Comparison of ENCODE assay signal across 8 cellular contexts in the genomic region with DNA sequence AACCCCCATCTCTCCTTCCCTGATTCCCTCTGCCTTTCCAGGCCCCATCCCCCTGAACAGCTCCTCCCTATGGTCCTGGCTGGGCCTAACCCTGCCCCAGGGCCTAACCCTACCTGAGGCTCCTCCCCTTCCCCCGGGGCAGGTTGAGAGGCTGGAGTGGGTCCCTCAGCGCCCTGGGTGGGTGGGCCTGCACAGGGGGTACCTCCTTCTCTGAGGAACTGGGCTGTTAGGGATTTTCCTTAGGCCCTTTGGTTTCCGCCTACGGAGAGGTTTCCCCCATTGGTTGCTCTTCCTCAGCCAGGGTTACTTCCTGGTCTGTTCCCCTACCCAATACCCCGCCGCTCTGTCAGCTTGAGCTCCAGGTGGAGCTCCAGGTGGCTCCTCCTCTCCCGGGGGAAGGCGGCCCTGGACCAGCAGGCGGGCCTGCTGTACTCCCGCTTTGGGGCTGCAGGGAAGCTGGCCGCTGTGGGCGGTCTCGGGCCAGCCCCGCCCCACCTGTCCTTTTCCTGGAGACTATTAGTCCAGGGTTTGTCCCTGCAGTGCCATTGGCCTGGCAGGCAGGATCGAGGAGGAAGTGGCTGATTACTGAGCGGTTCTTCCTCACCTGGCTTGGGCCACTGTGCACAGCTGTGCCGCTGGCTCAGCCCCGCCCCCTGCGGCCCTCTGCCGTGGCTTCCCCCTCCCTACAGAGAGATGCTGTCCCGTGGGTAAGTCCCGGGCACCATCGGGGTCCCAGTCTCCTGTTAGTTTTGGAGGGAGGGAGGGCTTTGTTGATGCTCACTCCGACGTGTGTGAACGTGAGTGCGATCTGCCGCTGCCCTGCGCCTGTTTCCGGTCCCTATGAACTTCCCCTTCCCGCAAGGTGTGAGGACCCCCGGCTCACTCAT. TPM values are rescaled to one million over a fixed set of nuclear protein-coding genes. Genes with fewer than 3 reads are reported as not detected.
A peak's percentile ranks its signal among the peaks of the same experiment; 100 is the strongest.
DNase-seq lines count a peak whose midpoint lies in the region; ATAC-seq and TF ChIP-seq lines count a peak whose summit lies in the region.

No MANE protein-coding gene starts in this region.

- peaks cover 3% of the 10 kb centered on the region for H3K36me3 Mint-ChIP-seq in T-helper 1 cell treated with Interleukin-12 subunit alpha and Interleukin-12 subunit beta and Interleukin-4 antibody, amounts not matched to agents 30 μg/mL and 1 μg/mL, for 36 hours (ENCODE audit: low read depth)
- no peaks in the 10 kb centered on the region for H3K36me3 Mint-ChIP-seq in natural killer cell

- H3K27me3 Mint-ChIP-seq in T-helper 1 cell treated with Interleukin-12 subunit alpha and Interleukin-12 subunit beta and Interleukin-4 antibody, amounts not matched to agents 30 μg/mL and 1 μg/mL, for 36 hours (ENCODE audit: low read depth): no peaks in the 10 kb centered on the region
- no peaks in the 10 kb centered on the region for H3K27me3 Mint-ChIP-seq in natural killer cell (ENCODE audit: low read depth in 2 of 2)

- H3K4me3 Mint-ChIP-seq in T-helper 1 cell treated with Interleukin-12 subunit alpha and Interleukin-12 subunit beta and Interleukin-4 antibody, amounts not matched to agents 30 μg/mL and 1 μg/mL, for 36 hours: peak overlapping the region; percentile 85
- peak overlapping the region; percentile 63 for H3K4me3 Mint-ChIP-seq in natural killer cell

- no peak for TF ChIP-seq CTCF in natural killer cell (IDR thresholded peaks at IDR 0.05)

- no peaks in the 10 kb centered on the region for H3K9me3 Mint-ChIP-seq in T-helper 1 cell treated with Interleukin-12 subunit alpha and Interleukin-12 subunit beta and Interleukin-4 antibody, amounts not matched to agents 30 μg/mL and 1 μg/mL, for 36 hours
- no peaks in the 10 kb centered on the region for H3K9me3 Mint-ChIP-seq in natural killer cell

- H3K27ac Mint-ChIP-seq in T-helper 1 cell treated with Interleukin-12 subunit alpha and Interleukin-12 subunit beta and Interleukin-4 antibody, amounts not matched to agents 30 μg/mL and 1 μg/mL, for 36 hours: peak overlapping the region; percentile 96
- peak overlapping the region; percentile 98 to 99 for H3K27ac Mint-ChIP-seq in natural killer cell

- peaks cover 64% of the 10 kb centered on the region for H3K4me1 Mint-ChIP-seq in T-helper 1 cell treated with Interleukin-12 subunit alpha and Interleukin-12 subunit beta and Interleukin-4 antibody, amounts not matched to agents 30 μg/mL and 1 μg/mL, for 36 hours (ENCODE audit: low read depth)
- H3K4me1 Mint-ChIP-seq in natural killer cell: peaks cover 76 to 80% of the 10 kb centered on the region in 2 donors

- DNase-seq in SIG-M5 treated with dmso at 0.1 percent for 504 hours (lab: John Stamatoyannopoulos, UW; ENCODE audit: unreplicated experiment) (peak; percentile 48), SIG-M5 (lab: John Stamatoyannopoulos, UW) (no peak), MV-4-11 (lab: John Stamatoyannopoulos, UW) (peak; percentile 47), natural killer cell (no peak), NCI-H524 treated with DMSO at 0.1 percent for 48 hours (lab: John Stamatoyannopoulos, UW) (no peak)
- peak; percentile 61 for DNase-seq in effector CD4-positive, alpha-beta T cell

- intact Hi-C loops in natural killer cell (cut with micrococcal nuclease): no loop called here

- ATAC-seq in natural killer cell: peak in 2 of 3 donors; percentile 8 to 12
- no peak for ATAC-seq in GM18909 (IDR thresholded peaks at IDR 0.05; ENCODE audit: poor library complexity, unreplicated experiment)

RNA-seq across cellular contexts. Expression of gene C12orf57, which starts 2.5 kb away (rescaled TPM):
- total RNA-seq in natural killer cell: 100 to 1,000 TPM; 125 to 157 (median 126) TPM

RNA-seq across cellular contexts. Expression of gene RNU7-1, which starts 2.7 kb away (rescaled TPM):
- not detected for total RNA-seq in natural killer cell

RNA-seq across cellular contexts. Expression of gene PTPN6, which starts 4.9 kb away (rescaled TPM):
- 100 to 1,000 TPM; 279 to 357 (median 312) TPM for total RNA-seq in natural killer cell

RNA-seq across cellular contexts. Expression of gene ATN1, which starts 18.5 kb away (rescaled TPM):
- 10 to 100 TPM; 29.3 to 34.0 (median 31.9) TPM for total RNA-seq in natural killer cell

RNA-seq across cellular contexts. Expression of gene PHB2, which starts 24.2 kb away (rescaled TPM):
- total RNA-seq in natural killer cell: 100 to 1,000 TPM; 123 to 133 (median 127) TPM

Comparison
In these comparisons a context has a peak if more than half of its experiments do, and no peak if none do; other contexts are left out.
1. DNase-seq: peak in SIG-M5 treated with dmso at 0.1 percent for 504 hours (single experiment), MV-4-11 (single experiment) and effector CD4-positive, alpha-beta T cell (single experiment); none in SIG-M5 (single experiment), natural killer cell (single experiment) and NCI-H524 treated with DMSO at 0.1 percent for 48 hours (single experiment).